ENCODE assay signal across 29 cellular contexts in the genomic region with DNA sequence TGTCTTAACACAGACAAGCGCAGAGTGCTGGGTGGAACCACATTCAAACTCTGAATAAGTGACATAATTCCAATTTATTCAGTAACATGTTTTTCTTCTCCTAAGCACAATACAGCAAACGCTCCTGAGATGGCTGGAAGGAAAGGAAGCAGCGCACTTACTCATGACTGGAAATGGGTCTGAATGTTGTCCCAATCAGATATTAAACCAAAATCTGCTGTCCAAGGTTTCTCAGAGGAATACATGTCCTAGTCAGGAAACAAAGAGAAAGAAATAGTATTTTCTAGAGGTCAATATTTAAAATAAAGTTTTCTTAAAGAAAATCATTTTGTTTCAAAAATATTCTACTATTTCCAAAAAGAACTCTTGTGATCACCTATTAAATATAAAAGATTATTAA.
"Had no signal": no experiment of that assay in that cellular context is flagged by ENCODE, and none has a peak within 500 bp of the region (broad histone marks: within the 10 kb centered on the region; RNA-seq: fewer than 3 reads in every experiment).

No MANE protein-coding gene starts in this region.

- H3K4me3 ChIP-seq: coronary artery, esophagus muscularis mucosa, gastroesophageal sphincter, heart right ventricle had no signal

- H3K27ac ChIP-seq: brain microvascular endothelial cell, coronary artery, esophagus muscularis mucosa, foreskin keratinocyte, gastroesophageal sphincter, heart right ventricle had no signal

- H3K4me3 Mint-ChIP-seq: activated CD4-positive, alpha-beta T cell treated with anti-CD3 and anti-CD28 coated beads, Interleukin-2, amount 10 ng/mL, durations not matched to agents 7 days and 5 days; activated CD8-positive, alpha-beta T cell treated with anti-CD3 and anti-CD28 coated beads for 36 hours; activated naive CD8-positive, alpha-beta T cell; activated T-cell treated with anti-CD3 and anti-CD28 coated beads, Interleukin-2, amount 50 U/mL, for 4 hours; activated T-helper 17 cell treated with anti-CD3 and anti-CD28 coated beads, Interleukin-2, amount 50 U/mL, for 72 hours; central memory CD8-positive, alpha-beta T cell; dendritic cell treated with granulocyte-macrophage colony-stimulating factor and Interleukin-4, amounts not matched to agents 40 ng/mL and 50 ng/mL, for 4 days; effector memory CD8-positive, alpha-beta T cell had no signal

- H3K9me3 Mint-ChIP-seq: activated CD4-positive, alpha-beta T cell treated with anti-CD3 and anti-CD28 coated beads, Interleukin-2, amount 10 ng/mL, durations not matched to agents 7 days and 5 days; activated CD8-positive, alpha-beta T cell treated with anti-CD3 and anti-CD28 coated beads for 36 hours; activated T-cell treated with anti-CD3 and anti-CD28 coated beads, Interleukin-2, amount 50 U/mL, for 4 hours; activated T-helper 17 cell treated with anti-CD3 and anti-CD28 coated beads, Interleukin-2, amount 50 U/mL, for 72 hours; central memory CD8-positive, alpha-beta T cell; dendritic cell treated with granulocyte-macrophage colony-stimulating factor and Interleukin-4, amounts not matched to agents 40 ng/mL and 50 ng/mL, for 4 days; effector memory CD8-positive, alpha-beta T cell had no signal

- DNase-seq: activated CD4-positive, alpha-beta T cell treated with anti-CD3 and anti-CD28 coated beads for 1 hour; activated CD4-positive, alpha-beta T cell treated with anti-CD3 and anti-CD28 coated beads for 4 hours; activated CD4-positive, alpha-beta T cell treated with anti-CD3 and anti-CD28 coated beads, Interleukin-2, amount 10 ng/mL, durations not matched to agents 7 days and 5 days; activated CD4-positive, alpha-beta T cell treated with anti-CD3 and anti-CD28 coated beads, Interleukin-2, amount 50 U/mL, for 4 hours; activated CD8-positive, alpha-beta memory T cell treated with anti-CD3 and anti-CD28 coated beads for 24 hours; activated CD8-positive, alpha-beta T cell treated with anti-CD3 and anti-CD28 coated beads for 36 hours; activated effector memory CD4-positive, alpha-beta T cell treated with Interleukin-2 at 50 U/mL for 16 hours; activated gamma-delta T cell treated with Interleukin-2 at 50 U/mL for 16 hours; activated naive CD4-positive, alpha-beta T cell treated with anti-CD3 and anti-CD28 coated beads, Interleukin-2, amount 50 U/mL, for 16 hours; activated naive CD4-positive, alpha-beta T cell treated with Interleukin-2 at 50 U/mL for 16 hours; activated T-cell treated with anti-CD3 and anti-CD28 coated beads, Interleukin-2, amount 50 U/mL, for 4 hours; amniotic stem cell; anterior cingulate cortex; brain microvascular endothelial cell; effector CD4-positive, alpha-beta T cell; effector memory CD8-positive, alpha-beta T cell; erythroblast; foreskin keratinocyte; heart right ventricle; T-helper 2 cell had no signal

- H3K36me3 ChIP-seq: brain microvascular endothelial cell, esophagus muscularis mucosa, gastroesophageal sphincter, heart right ventricle had no signal

- ATAC-seq: activated CD8-positive, alpha-beta T cell treated with anti-CD3 and anti-CD28 coated beads for 36 hours; activated T-cell treated with anti-CD3 and anti-CD28 coated beads, Interleukin-2, amount 50 U/mL, for 4 hours; activated T-helper 17 cell treated with anti-CD3 and anti-CD28 coated beads, Interleukin-2, amount 50 U/mL, for 72 hours; effector memory CD8-positive, alpha-beta T cell; foreskin keratinocyte; gastroesophageal sphincter; heart right ventricle had no signal

- H3K4me1 Mint-ChIP-seq: activated T-helper 17 cell treated with anti-CD3 and anti-CD28 coated beads, Interleukin-2, amount 50 U/mL, for 72 hours; central memory CD8-positive, alpha-beta T cell had no signal

- H3K9me3 ChIP-seq: esophagus muscularis mucosa, gastroesophageal sphincter, heart right ventricle had no signal

- H3K27ac Mint-ChIP-seq: activated CD4-positive, alpha-beta T cell treated with anti-CD3 and anti-CD28 coated beads, Interleukin-2, amount 10 ng/mL, durations not matched to agents 7 days and 5 days; activated CD8-positive, alpha-beta T cell treated with anti-CD3 and anti-CD28 coated beads for 36 hours; activated naive CD8-positive, alpha-beta T cell; activated T-helper 17 cell treated with anti-CD3 and anti-CD28 coated beads, Interleukin-2, amount 50 U/mL, for 72 hours; dendritic cell treated with granulocyte-macrophage colony-stimulating factor and Interleukin-4, amounts not matched to agents 40 ng/mL and 50 ng/mL, for 4 days; effector memory CD8-positive, alpha-beta T cell had no signal

- H3K27me3 Mint-ChIP-seq: activated CD8-positive, alpha-beta T cell treated with anti-CD3 and anti-CD28 coated beads for 36 hours; activated naive CD8-positive, alpha-beta T cell; activated T-helper 17 cell treated with anti-CD3 and anti-CD28 coated beads, Interleukin-2, amount 50 U/mL, for 72 hours; dendritic cell treated with granulocyte-macrophage colony-stimulating factor and Interleukin-4, amounts not matched to agents 40 ng/mL and 50 ng/mL, for 4 days had no signal

- H3K27me3 ChIP-seq: brain microvascular endothelial cell, esophagus muscularis mucosa, foreskin keratinocyte, gastroesophageal sphincter, heart right ventricle had no signal

- FAIRE-seq: astrocyte, bronchial epithelial cell had no signal

- H3K4me1 ChIP-seq: foreskin keratinocyte had no signal
